1 cellular context compared by ENCODE assay signal in the genomic region with DNA sequence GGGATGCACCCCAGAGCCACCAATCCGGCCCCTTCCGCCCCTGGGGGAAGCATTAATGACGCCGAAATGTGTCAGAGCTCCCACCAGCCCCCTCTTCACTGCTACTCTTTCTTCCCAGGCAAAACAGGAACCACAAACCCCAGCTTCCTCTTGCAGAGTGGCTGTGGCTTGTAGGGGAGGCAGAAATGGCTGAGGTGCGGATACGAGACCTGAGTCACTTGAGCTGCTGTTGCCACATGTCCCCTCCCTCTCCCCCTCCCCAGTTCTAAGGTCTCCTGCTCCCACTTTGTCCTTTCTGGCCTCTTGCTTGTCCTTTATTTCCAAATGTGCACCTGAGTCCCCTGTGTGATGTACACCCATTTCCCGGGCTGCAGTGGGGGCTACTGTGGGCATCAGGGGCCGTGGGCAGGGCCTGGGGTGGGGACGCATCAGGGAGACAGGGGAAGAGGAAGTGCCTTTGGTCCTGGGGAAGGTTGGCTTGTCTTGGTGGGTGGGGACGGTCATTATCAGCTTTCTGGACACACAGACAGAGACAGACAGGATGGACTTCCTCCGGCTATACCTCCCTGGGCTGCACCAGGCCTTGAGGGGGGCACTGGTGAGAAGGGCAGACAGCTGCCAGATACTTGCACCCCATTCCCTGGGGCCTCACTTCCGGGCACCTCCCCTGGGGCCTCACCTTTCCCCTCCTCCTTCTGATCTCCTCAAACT.
TF ChIP-seq lines count a peak whose summit lies in the region.

A gene with protein sequence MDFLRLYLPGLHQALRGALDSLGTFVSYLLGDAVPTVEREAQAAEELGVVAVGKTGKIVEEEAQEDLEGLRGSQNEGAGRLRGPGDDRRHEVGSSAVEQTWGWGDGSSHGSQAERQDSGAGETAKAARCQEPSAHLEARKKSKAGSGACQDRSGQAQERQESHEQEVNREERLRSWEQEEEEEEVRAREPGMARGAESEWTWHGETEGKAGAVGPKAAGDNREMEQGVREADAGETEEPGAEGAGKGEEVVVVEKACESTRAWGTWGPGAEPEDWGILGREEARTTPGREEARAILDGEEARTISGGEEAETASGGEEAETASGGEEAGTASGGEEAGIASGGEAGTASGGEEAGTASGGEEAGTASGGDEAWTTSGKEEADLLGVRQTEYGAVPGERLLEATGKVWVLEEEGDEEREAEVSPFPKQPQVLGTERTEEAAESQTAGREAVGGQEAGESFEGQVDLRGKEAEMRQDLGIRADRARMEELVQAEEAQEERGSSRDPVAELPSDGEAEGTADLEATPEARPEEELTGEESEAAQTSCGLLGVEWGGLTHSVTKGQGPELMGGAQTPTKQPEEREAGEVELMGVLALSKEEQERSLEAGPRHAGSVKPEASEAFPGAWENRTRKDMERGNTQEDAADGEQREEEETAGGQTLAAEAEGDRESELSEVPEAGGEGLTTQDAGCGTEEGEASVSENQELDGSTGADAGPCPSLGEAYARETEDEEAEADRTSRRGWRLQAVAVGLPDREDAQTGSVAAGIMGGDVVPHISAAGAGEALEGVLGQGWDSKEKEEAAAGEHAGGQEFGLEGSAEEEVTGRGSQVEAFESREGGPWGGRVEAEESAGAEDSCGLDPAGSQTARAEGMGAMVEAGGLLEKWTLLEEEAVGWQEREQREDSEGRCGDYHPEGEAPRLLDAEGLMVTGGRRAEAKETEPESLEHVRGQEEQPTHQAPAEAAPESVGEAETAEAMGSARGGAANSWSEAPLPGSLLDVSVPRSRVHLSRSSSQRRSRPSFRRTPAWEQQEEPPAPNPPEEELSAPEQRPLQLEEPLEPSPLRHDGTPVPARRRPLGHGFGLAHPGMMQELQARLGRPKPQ (plus strand): TSS at position 503 of the 711 bp plus-strand sequence. CDS start 39 bp downstream, at position 542.

TF ChIP-seq in H1, 55 proteins besides CTCF, POLR2A, EP300 and RAD21:
- no peak for TF ChIP-seq NRF1 (IDR thresholded peaks at IDR 0.05; ENCODE audit: low read depth, low read length)
- TF ChIP-seq ASH2L (IDR thresholded peaks at IDR 0.05; ENCODE audit: low read length), result no peak
- no peak for TF ChIP-seq RBBP5 (IDR thresholded peaks at IDR 0.05; ENCODE audit: borderline replicate concordance, low read depth, low read length)
- TF ChIP-seq ZNF274 (IDR thresholded peaks at IDR 0.05; ENCODE audit: borderline replicate concordance, extremely low read depth, low read length), result no peak
- TF ChIP-seq, protein P1, sequence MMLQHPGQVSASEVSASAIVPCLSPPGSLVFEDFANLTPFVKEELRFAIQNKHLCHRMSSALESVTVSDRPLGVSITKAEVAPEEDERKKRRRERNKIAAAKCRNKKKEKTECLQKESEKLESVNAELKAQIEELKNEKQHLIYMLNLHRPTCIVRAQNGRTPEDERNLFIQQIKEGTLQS (IDR thresholded peaks at IDR 0.05; ENCODE audit: insufficient read depth, low read depth, low read length), result no peak
- TF ChIP-seq NANOG (IDR thresholded peaks at IDR 0.05; ENCODE audit: insufficient read depth, low read depth, low read length, poor library complexity, severe bottlenecking), result no peak
- TF ChIP-seq TAF7 (optimal IDR thresholded peaks at IDR 0.05; ENCODE audit: borderline replicate concordance, low read depth, low read length), result no peak
- TF ChIP-seq SIN3A (conservative IDR thresholded peaks at IDR 0.05 in 1 of 2, IDR thresholded peaks at IDR 0.05 in 1 of 2; ENCODE audit: low read depth in 1 of 2, low read length in 2 of 2), result no peak
- TF ChIP-seq, protein P2, sequence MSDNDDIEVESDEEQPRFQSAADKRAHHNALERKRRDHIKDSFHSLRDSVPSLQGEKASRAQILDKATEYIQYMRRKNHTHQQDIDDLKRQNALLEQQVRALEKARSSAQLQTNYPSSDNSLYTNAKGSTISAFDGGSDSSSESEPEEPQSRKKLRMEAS (IDR thresholded peaks at IDR 0.05), result no peak
- TF ChIP-seq CHD1 (IDR thresholded peaks at IDR 0.05; ENCODE audit: low read depth, low read length), result no peak
- TF ChIP-seq RFX5 (IDR thresholded peaks at IDR 0.05; ENCODE audit: borderline replicate concordance, low read depth, low read length), result no peak
- TF ChIP-seq RXRA (IDR thresholded peaks at IDR 0.05; ENCODE audit: insufficient read depth, low read depth, low read length), result no peak
TF ChIP-seq in H1: peak in this region for 0.
